8 cellular contexts compared by ENCODE assay signal in the genomic region with DNA sequence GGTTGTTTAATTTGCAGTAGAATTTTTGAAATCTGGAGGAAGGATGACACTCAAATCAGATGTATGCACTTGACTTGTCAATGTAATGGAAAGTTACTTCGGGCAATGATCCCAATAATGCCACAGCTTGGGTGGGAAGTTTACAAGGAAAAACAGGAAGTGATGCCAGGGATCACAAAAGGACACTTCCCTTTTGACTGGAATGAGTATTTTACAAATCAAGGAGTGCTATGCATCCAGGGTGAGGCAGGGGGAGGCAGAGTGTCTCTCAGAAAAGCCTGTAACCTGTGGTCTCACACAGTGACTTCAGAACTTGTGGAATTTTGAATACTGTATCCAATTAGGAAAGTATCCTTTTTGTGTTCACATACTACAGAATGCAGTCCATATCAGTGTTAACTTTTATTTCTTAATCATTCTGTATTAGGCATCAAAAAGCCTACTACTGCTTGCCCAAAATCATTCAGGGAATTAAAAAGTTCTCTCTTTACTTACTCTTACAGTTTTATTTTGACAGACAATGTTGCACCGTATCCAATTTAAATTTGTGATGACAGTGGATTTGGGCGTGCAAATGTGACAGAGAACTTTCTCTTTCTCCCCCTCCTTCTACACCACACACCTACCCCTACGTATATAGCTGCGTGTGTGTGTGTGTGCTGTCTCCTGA.
DNase-seq lines count a peak whose midpoint lies in the region; FAIRE-seq and TF ChIP-seq lines count a peak whose summit lies in the region.

No MANE protein-coding gene starts in this region.

- H3K27me3 Mint-ChIP-seq in astrocyte (ENCODE audit: low read depth, unreplicated experiment), result no peaks in the 10 kb centered on the region
- H3K27me3 Mint-ChIP-seq in activated T-cell treated with anti-CD3 and anti-CD28 coated beads, Interleukin-2, amount 50 U/mL, for 24 hours, result no peaks in the 10 kb centered on the region

- H3K9me3 Mint-ChIP-seq in astrocyte (ENCODE audit: unreplicated experiment), result no peaks in the 10 kb centered on the region
- H3K9me3 Mint-ChIP-seq in activated T-cell treated with anti-CD3 and anti-CD28 coated beads, Interleukin-2, amount 50 U/mL, for 24 hours, result no peaks in the 10 kb centered on the region

- no peak overlapping the region for H3K4me3 Mint-ChIP-seq in astrocyte (ENCODE audit: unreplicated experiment)
- no peak overlapping the region for H3K4me3 Mint-ChIP-seq in activated T-cell treated with anti-CD3 and anti-CD28 coated beads, Interleukin-2, amount 50 U/mL, for 24 hours

- H2AFZ ChIP-seq in Loucy (ENCODE audit: low read length) (no peak overlapping the region), astrocyte (ENCODE audit: low read depth, low read length) (peak overlapping the region; percentile 57)

- H3K36me3 ChIP-seq in Loucy (ENCODE audit: insufficient read depth, low read length) (no peaks in the 10 kb centered on the region), astrocyte (ENCODE audit: insufficient read depth, low read length) (no peaks in the 10 kb centered on the region), kidney epithelial cell (ENCODE audit: control insufficient read depth, insufficient read depth, low read length) (no peaks in the 10 kb centered on the region), vagina (no peaks in the 10 kb centered on the region)
- H3K36me3 ChIP-seq in effector memory CD4-positive, alpha-beta T cell (ENCODE audit: control insufficient read depth, insufficient read depth, low read length), result no peaks in the 10 kb centered on the region

- H3K9me3 ChIP-seq in Loucy (ENCODE audit: insufficient read depth, low read depth, low read length), result no peaks in the 10 kb centered on the region
- no peaks in the 10 kb centered on the region for H3K9me3 ChIP-seq in astrocyte (ENCODE audit: insufficient read depth, low read depth, low read length)
- H3K9me3 ChIP-seq in vagina, result no peaks in the 10 kb centered on the region
- H3K9me3 ChIP-seq in effector memory CD4-positive, alpha-beta T cell (ENCODE audit: control insufficient read depth, low read length), result no peaks in the 10 kb centered on the region

- intact Hi-C loops in vagina (cut with DNase I), result no loop called here

- peak; percentile 73 for TF ChIP-seq CTCF in Loucy (conservative IDR thresholded peaks at IDR 0.05; ENCODE audit: low read length)
- TF ChIP-seq CTCF in astrocyte (IDR thresholded peaks at IDR 0.05; ENCODE audit: insufficient read depth, low read depth, low read length), result peak; percentile 82
- peak; percentile 78 for TF ChIP-seq CTCF in kidney epithelial cell (IDR thresholded peaks at IDR 0.05; ENCODE audit: insufficient read depth, low read length, poor library complexity, severe bottlenecking)
- peak in 2 of 3 experiments; percentile 57 to 59 for TF ChIP-seq CTCF in vagina (IDR thresholded peaks at IDR 0.05)

- peak; percentile 67 for DNase-seq in DMS53 (lab: John Stamatoyannopoulos, UW)
- DNase-seq in astrocyte (ENCODE audit: low read depth), result peak; percentile 63
- no peak for DNase-seq in kidney epithelial cell (ENCODE audit: low read depth)
- no peak for DNase-seq in vagina (ENCODE audit: extremely low spot score in 2 of 2)
- DNase-seq in effector memory CD4-positive, alpha-beta T cell, result no peak
- DNase-seq in AML-193 (lab: John Stamatoyannopoulos, UW), result no peak
- no peak for DNase-seq in activated T-cell treated with anti-CD3 and anti-CD28 coated beads, Interleukin-2, amount 50 U/mL, for 24 hours

- H3K27ac Mint-ChIP-seq in astrocyte (ENCODE audit: unreplicated experiment), result peak overlapping the region; percentile 15
- H3K27ac Mint-ChIP-seq in activated T-cell treated with anti-CD3 and anti-CD28 coated beads, Interleukin-2, amount 50 U/mL, for 24 hours, result no peak overlapping the region

- H3K4me2 ChIP-seq in Loucy (ENCODE audit: low read depth, low read length, poor library complexity, severe bottlenecking) (no peak overlapping the region), astrocyte (ENCODE audit: low read length) (no peak overlapping the region)

- H3F3A ChIP-seq in Loucy (ENCODE audit: low read depth), result no peaks in the 10 kb centered on the region

- H3K79me2 ChIP-seq in Loucy (ENCODE audit: insufficient read depth, low read length) (no peaks in the 10 kb centered on the region), astrocyte (ENCODE audit: insufficient read depth, low read length) (no peaks in the 10 kb centered on the region)

- FAIRE-seq in astrocyte (lab: Jason Lieb, UNC), result peak; percentile 79

- H3K27ac ChIP-seq in astrocyte (ENCODE audit: low read depth, low read length) (no peak overlapping the region), vagina (no peak overlapping the region)
- H3K27ac ChIP-seq in effector memory CD4-positive, alpha-beta T cell (ENCODE audit: insufficient read depth, low read length, poor library complexity, severe bottlenecking), result no peak overlapping the region

- H3K4me1 Mint-ChIP-seq in astrocyte (ENCODE audit: low read depth, unreplicated experiment), result no peaks in the 10 kb centered on the region
- H3K4me1 Mint-ChIP-seq in activated T-cell treated with anti-CD3 and anti-CD28 coated beads, Interleukin-2, amount 50 U/mL, for 24 hours (ENCODE audit: low read depth), result no peaks in the 10 kb centered on the region

- H4K20me1 ChIP-seq in Loucy (ENCODE audit: insufficient read depth, low read length, poor library complexity, severe bottlenecking) (no peaks in the 10 kb centered on the region), astrocyte (ENCODE audit: insufficient read depth, low read length) (no peaks in the 10 kb centered on the region)

- H3K9me2 ChIP-seq in Loucy (replicated peaks; ENCODE audit: low read depth, low read length), result no peaks in the 10 kb centered on the region

- H3K9ac ChIP-seq in Loucy (ENCODE audit: low read depth, low read length, poor library complexity, severe bottlenecking), result no peak overlapping the region
- H3K9ac ChIP-seq in astrocyte (ENCODE audit: low read length), result no peak overlapping the region

- no peaks in the 10 kb centered on the region for H3K27me3 ChIP-seq in Loucy (ENCODE audit: insufficient read depth, low read length, poor library complexity, severe bottlenecking)
- H3K27me3 ChIP-seq in astrocyte (ENCODE audit: insufficient read depth, low read length), result no peaks in the 10 kb centered on the region
- no peaks in the 10 kb centered on the region for H3K27me3 ChIP-seq in kidney epithelial cell (ENCODE audit: control insufficient read depth, insufficient read depth, low read length)
- H3K27me3 ChIP-seq in vagina, result no peaks in the 10 kb centered on the region
- no peaks in the 10 kb centered on the region for H3K27me3 ChIP-seq in effector memory CD4-positive, alpha-beta T cell (replicated peaks; ENCODE audit: control insufficient read depth, insufficient read depth, low read length, poor library complexity, severe bottlenecking)

- TF ChIP-seq POLR2A in vagina (IDR thresholded peaks at IDR 0.05), result no peak

- H3K4me3 ChIP-seq in Loucy (ENCODE audit: low read length, poor library complexity, severe bottlenecking) (no peak overlapping the region), astrocyte (ENCODE audit: insufficient read depth, low read depth, low read length) (no peak overlapping the region), kidney epithelial cell (ENCODE audit: low read depth, low read length) (no peak overlapping the region), vagina (no peak overlapping the region)
- no peak overlapping the region for H3K4me3 ChIP-seq in effector memory CD4-positive, alpha-beta T cell (ENCODE audit: insufficient read depth, low read depth, low read length, poor library complexity, severe bottlenecking)

- no peaks in the 10 kb centered on the region for H3K36me3 Mint-ChIP-seq in astrocyte (ENCODE audit: low read depth, unreplicated experiment)
- no peaks in the 10 kb centered on the region for H3K36me3 Mint-ChIP-seq in activated T-cell treated with anti-CD3 and anti-CD28 coated beads, Interleukin-2, amount 50 U/mL, for 24 hours (ENCODE audit: low read depth)

- H3K4me1 ChIP-seq in Loucy (ENCODE audit: insufficient read depth, low read length, poor library complexity, severe bottlenecking) (no peaks in the 10 kb centered on the region), astrocyte (ENCODE audit: insufficient read depth, low read length) (no peaks in the 10 kb centered on the region), vagina (no peaks in the 10 kb centered on the region)
- H3K4me1 ChIP-seq in effector memory CD4-positive, alpha-beta T cell (ENCODE audit: control insufficient read depth, insufficient read depth, low read length, poor library complexity, severe bottlenecking), result no peaks in the 10 kb centered on the region

Comparison
In these comparisons a context has a peak if more than half of its experiments do, and no peak if none do; other contexts are left out.
1. DNase-seq: peak in DMS53 (single experiment) and astrocyte (single experiment); none in kidney epithelial cell (single experiment), vagina (0 of 2), effector memory CD4-positive, alpha-beta T cell (0 of 3), AML-193 (0 of 2) and activated T-cell treated with anti-CD3 and anti-CD28 coated beads, Interleukin-2, amount 50 U/mL, for 24 hours (single experiment).
2. Peak in every context shown above with its lines, with median percentiles within 50 percentile points of each other: CTCF ChIP-seq.